ENCODE assay signal across 24 cellular contexts in the genomic region with DNA sequence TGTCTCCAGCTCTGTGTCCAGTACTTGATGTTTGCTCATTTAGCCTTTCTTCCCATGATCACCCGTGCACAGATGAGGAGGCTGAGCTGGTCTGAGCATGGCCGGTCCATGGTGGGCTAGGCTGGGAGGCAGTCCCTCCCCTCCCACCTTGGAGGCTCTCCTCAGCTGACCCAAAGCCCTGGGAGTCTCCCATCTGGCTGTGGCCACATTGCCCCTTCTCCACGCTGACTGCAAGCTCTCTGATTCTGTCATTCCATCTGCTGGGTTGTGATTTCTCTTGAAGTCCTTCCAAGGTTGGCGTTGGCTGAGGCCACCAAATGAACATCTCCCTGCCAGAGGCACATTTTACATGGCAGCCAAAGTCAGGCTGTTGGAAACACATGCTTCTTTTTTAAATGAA. TPM values are rescaled to one million over a fixed set of nuclear protein-coding genes. Genes with fewer than 3 reads are reported as not detected.
DNase-seq lines count a peak whose midpoint lies in the region; ATAC-seq, FAIRE-seq and TF ChIP-seq lines count a peak whose summit lies in the region.
"Had no signal": no experiment of that assay in that cellular context is flagged by ENCODE, and none has a peak within 500 bp of the region (broad histone marks: within the 10 kb centered on the region; RNA-seq: fewer than 3 reads in every experiment).

No MANE protein-coding gene starts in this region.

- H3K27me3 ChIP-seq in neuronal stem cell (ENCODE audit: control insufficient read depth in 3 of 3, insufficient read depth in 3 of 3, low read depth in 1 of 3, low read length in 3 of 3) (no peaks in the 10 kb centered on the region), hepatocyte (no peaks in the 10 kb centered on the region)

- H3K4me3 ChIP-seq in neuronal stem cell (ENCODE audit: low read length in 2 of 2) (no peak overlapping the region), hepatocyte (no peak overlapping the region)

- no peak for TF ChIP-seq CTCF in hepatocyte (IDR thresholded peaks at IDR 0.05; ENCODE audit: poor library complexity)

- no CpG with 5 or more reads among the region's 4 CpGs for WGBS in neuronal stem cell (ENCODE audit: extremely low coverage in 2 of 2, insufficient read length in 2 of 2, insufficient replicate concordance in 1 of 2), 2 donors
- WGBS in hepatocyte (ENCODE audit: low lambda C conversion rate, missing lambda C conversion rate), result 93% methylated on average over 4 of the region's 4 CpGs

- no peak overlapping the region for H3K4ac ChIP-seq in neuronal stem cell (ENCODE audit: low read length)

- H4K20me1 ChIP-seq in hepatocyte (ENCODE audit: insufficient read depth, poor library complexity, severe bottlenecking), result no peaks in the 10 kb centered on the region

- H3K4me2 ChIP-seq in neuronal stem cell (ENCODE audit: insufficient read depth, low read length, poor library complexity, severe bottlenecking) (no peak overlapping the region), hepatocyte (no peak overlapping the region)

- H4K8ac ChIP-seq in neuronal stem cell (ENCODE audit: low read depth, low read length), result no peak overlapping the region

- peak overlapping the region; percentile 9 for H3K18ac ChIP-seq in neuronal stem cell (ENCODE audit: low read length)

- H2AK5ac ChIP-seq in neuronal stem cell (ENCODE audit: low read depth, low read length), result no peak overlapping the region

- no peak overlapping the region for H3K27ac ChIP-seq in neuronal stem cell (replicated peaks; ENCODE audit: low read length)
- no peak overlapping the region for H3K27ac ChIP-seq in hepatocyte
- H3K27ac ChIP-seq: HL-60 had no signal

- no peak overlapping the region for H3K23ac ChIP-seq in neuronal stem cell (ENCODE audit: low read depth, low read length, poor library complexity)

- no peak overlapping the region for H3K9ac ChIP-seq in neuronal stem cell (ENCODE audit: low read depth, low read length, poor library complexity)

- intact Hi-C loops in Right ventricle myocardium inferior (cut with DNase I) (no loop called here), left cardiac atrium (cut with DNase I) (no loop called here)

- no peak overlapping the region for H2BK120ac ChIP-seq in neuronal stem cell (ENCODE audit: low read depth, low read length)

- no peaks in the 10 kb centered on the region for H3K79me1 ChIP-seq in neuronal stem cell (ENCODE audit: low read depth, low read length)

- H3K9me3 ChIP-seq in neuronal stem cell (replicated peaks in 1 of 2; ENCODE audit: control insufficient read depth in 2 of 2, insufficient read depth in 1 of 2, low read depth in 1 of 2, low read length in 2 of 2) (peaks cover 0 to 4% of the 10 kb centered on the region in 2 donors), hepatocyte (ENCODE audit: low read depth) (no peaks in the 10 kb centered on the region)

- no peaks in the 10 kb centered on the region for H3K9me2 ChIP-seq in hepatocyte (replicated peaks; ENCODE audit: insufficient read depth)

- in situ Hi-C loops in G401 (cut with HindIII; ENCODE audit: low sequenced_read_pairs), result no loop called here

- FAIRE-seq in HTR-8/SVneo (lab: Jason Lieb, UNC), result no peak

- DNase-seq in Right ventricle myocardium inferior (ENCODE audit: missing footprints), result no peak
- DNase-seq in left cardiac atrium, result no peak
- peak; percentile 90 for DNase-seq in G401 (ENCODE audit: low spot score)
- DNase-seq in cerebellar cortex (ENCODE audit: low spot score), result peak; percentile 86
- DNase-seq in neuronal stem cell (ENCODE audit: low spot score), result no peak
- no peak for DNase-seq in hepatocyte (ENCODE audit: low spot score)
- no peak for DNase-seq in stimulated activated CD4-positive, alpha-beta T cell treated with anti-CD3 and anti-CD28 coated beads, Interleukin-4, amount 100 ng/mL, for 1 hour
- DNase-seq in HTR-8/SVneo (ENCODE audit: insufficient read length, low spot score), result no peak
- DNase-seq: 8988T; CD8-positive, alpha-beta T cell; DMS53; GF-D8; H9; KBM-7; MM.1S; NCI-H1092; NCI-H1436; NCI-H2029; NCI-H345; NCI-H526 treated with DMSO at 0.1 percent for 48 hours; OCI-M1; SHP77 had no signal

- no peak overlapping the region for H2BK12ac ChIP-seq in neuronal stem cell (ENCODE audit: low read length)

- no peaks in the 10 kb centered on the region for H3K79me2 ChIP-seq in hepatocyte

- H2BK5ac ChIP-seq in neuronal stem cell (ENCODE audit: low read length), result no peak overlapping the region

- H2AFZ ChIP-seq in neuronal stem cell (ENCODE audit: low read length) (no peak overlapping the region), hepatocyte (no peak overlapping the region)

- no peaks in the 10 kb centered on the region for H3K36me3 ChIP-seq in neuronal stem cell (replicated peaks in 1 of 2; ENCODE audit: control insufficient read depth in 2 of 2, insufficient read depth in 2 of 2, low read length in 2 of 2)
- no peaks in the 10 kb centered on the region for H3K36me3 ChIP-seq in hepatocyte (replicated peaks; ENCODE audit: insufficient read depth, low read depth)

- H3K4me1 ChIP-seq in neuronal stem cell (ENCODE audit: control insufficient read depth in 2 of 2, insufficient read depth in 1 of 2, low read depth in 1 of 2, low read length in 2 of 2), result peaks cover 0 to 2% of the 10 kb centered on the region in 2 donors
- peaks cover under 1% of the 10 kb centered on the region for H3K4me1 ChIP-seq in hepatocyte (ENCODE audit: insufficient read depth)

- ATAC-seq in Right ventricle myocardium inferior (peak; percentile 43), left cardiac atrium (no peak)
- ATAC-seq: CD8-positive, alpha-beta T cell had no signal

- H3K14ac ChIP-seq in neuronal stem cell (ENCODE audit: low read length), result no peak overlapping the region

- no peak overlapping the region for H4K91ac ChIP-seq in neuronal stem cell (ENCODE audit: low read depth, low read length, poor library complexity)

- no peak overlapping the region for H2BK15ac ChIP-seq in neuronal stem cell (ENCODE audit: low read length)

RNA-seq across cellular contexts. Expression of gene ACKR3, which starts 44.0 kb away (rescaled TPM):
- total RNA-seq in Right ventricle myocardium inferior, result 30.5 TPM
- 10 to 100 TPM; 27.4 to 46.4 TPM for total RNA-seq in left cardiac atrium
- not detected in 2 replicates for total RNA-seq in G401 (2014; rRNA removed; shearing (Covaris generic))
- 4.4 TPM for polyA plus RNA-seq in neuronal stem cell (2013, experiment 1 of 2)
- 4.3 TPM for polyA plus RNA-seq in neuronal stem cell (2013, experiment 2 of 2)
- 47.1 and 49.5 TPM in 2 replicates for total RNA-seq in hepatocyte
- 58.9 and 61.4 TPM in 2 replicates for polyA plus RNA-seq in hepatocyte
- total RNA-seq: HT-29 had no signal

Comparison
In these comparisons a context has a peak if more than half of its experiments do, and no peak if none do; other contexts are left out.
1. DNase-seq: peak in G401 (single experiment) and cerebellar cortex (single experiment); none in Right ventricle myocardium inferior (single experiment), left cardiac atrium (single experiment), neuronal stem cell (single experiment), hepatocyte (single experiment), stimulated activated CD4-positive, alpha-beta T cell treated with anti-CD3 and anti-CD28 coated beads, Interleukin-4, amount 100 ng/mL, for 1 hour (single experiment) and HTR-8/SVneo (single experiment).
2. RNA of gene ACKR3, which starts 44.0 kb away (total RNA-seq): 47.1 to 49.5 TPM in hepatocyte, 27.4 to 46.4 TPM in left cardiac atrium and 30.5 TPM in Right ventricle myocardium inferior (single experiment); not detected in G401; every median in the first group is over 10 times any median in the second.